Comparison of ENCODE assay signal across 1 cellular context in genomic region chr15:91950054-91950453, GRCh38.
TF ChIP-seq lines count a peak whose summit lies in the region.

No MANE protein-coding gene starts in this region.

TF ChIP-seq in IMR-90, 13 proteins besides CTCF, POLR2A, EP300 and RAD21:
- no peak for TF ChIP-seq FOS (IDR thresholded peaks at IDR 0.05; ENCODE audit: low read depth, low read length)
- no peak for TF ChIP-seq CEBPB (IDR thresholded peaks at IDR 0.05; ENCODE audit: low read depth, low read length)
- TF ChIP-seq BHLHE40 (IDR thresholded peaks at IDR 0.05; ENCODE audit: low read depth, low read length): no peak
- no peak for TF ChIP-seq USF2 (IDR thresholded peaks at IDR 0.05; ENCODE audit: low read depth, low read length)
- no peak for TF ChIP-seq MAFK (IDR thresholded peaks at IDR 0.05; ENCODE audit: low read depth, low read length)
- TF ChIP-seq, protein P1, sequence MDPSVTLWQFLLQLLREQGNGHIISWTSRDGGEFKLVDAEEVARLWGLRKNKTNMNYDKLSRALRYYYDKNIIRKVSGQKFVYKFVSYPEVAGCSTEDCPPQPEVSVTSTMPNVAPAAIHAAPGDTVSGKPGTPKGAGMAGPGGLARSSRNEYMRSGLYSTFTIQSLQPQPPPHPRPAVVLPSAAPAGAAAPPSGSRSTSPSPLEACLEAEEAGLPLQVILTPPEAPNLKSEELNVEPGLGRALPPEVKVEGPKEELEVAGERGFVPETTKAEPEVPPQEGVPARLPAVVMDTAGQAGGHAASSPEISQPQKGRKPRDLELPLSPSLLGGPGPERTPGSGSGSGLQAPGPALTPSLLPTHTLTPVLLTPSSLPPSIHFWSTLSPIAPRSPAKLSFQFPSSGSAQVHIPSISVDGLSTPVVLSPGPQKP (IDR thresholded peaks at IDR 0.05; ENCODE audit: borderline replicate concordance, low read depth, low read length): no peak
- no peak for TF ChIP-seq RCOR1 (IDR thresholded peaks at IDR 0.05; ENCODE audit: insufficient replicate concordance, low read length)
- no peak for TF ChIP-seq CHD1 (IDR thresholded peaks at IDR 0.05; ENCODE audit: low read depth, low read length)
- TF ChIP-seq SMC3 (IDR thresholded peaks at IDR 0.05; ENCODE audit: low read depth, low read length): no peak
